Comparison of ENCODE assay signal across 6 cellular contexts in genomic region chr1:36089393-36090121, GRCh38. TPM values are rescaled to one million over a fixed set of nuclear protein-coding genes. Genes with fewer than 3 reads are reported as not detected.
A peak's percentile ranks its signal among the peaks of the same experiment; 100 is the strongest.
DNase-seq lines count a peak whose midpoint lies in the region; TF ChIP-seq lines count a peak whose summit lies in the region.

No MANE protein-coding gene starts in this region.

- peaks cover 29% of the 10 kb centered on the region for H3K36me3 ChIP-seq in skeletal muscle satellite cell (ENCODE audit: insufficient read depth, low read length)

- no peaks in the 10 kb centered on the region for H3K27me3 ChIP-seq in skeletal muscle satellite cell (ENCODE audit: control insufficient read depth, insufficient read depth, low read length)

- TF ChIP-seq CTCF in GM10266 (IDR thresholded peaks at IDR 0.05; ENCODE audit: control insufficient read depth, insufficient read depth, low read depth, missing control alignments) (no peak), epithelial cell of esophagus (IDR thresholded peaks at IDR 0.05; ENCODE audit: insufficient read depth, low read depth, low read length, missing control alignments) (no peak)

- peak overlapping the region; percentile 96 for H3K4me2 ChIP-seq in skeletal muscle satellite cell (ENCODE audit: low read length)

- H3K4me3 ChIP-seq in epithelial cell of esophagus (ENCODE audit: low read length), result peak overlapping the region; percentile 76
- H3K4me3 ChIP-seq in skeletal muscle satellite cell (ENCODE audit: low read length), result peak overlapping the region; percentile 91

- H3K9ac ChIP-seq in skeletal muscle satellite cell (ENCODE audit: low read depth, low read length), result peak overlapping the region; percentile 86

- peak; percentile 39 for DNase-seq in GM10266 (ENCODE audit: extremely low spot score)
- peak; percentile 4 for DNase-seq in NCI-H2227 treated with DMSO at 0.1 percent for 48 hours (lab: John Stamatoyannopoulos, UW)
- peak; percentile 34 for DNase-seq in epithelial cell of esophagus (ENCODE audit: low read depth)
- DNase-seq in NCI-H2081 (lab: John Stamatoyannopoulos, UW), result no peak
- no peak for DNase-seq in HuH-7 (ENCODE audit: low spot score)

- no peaks in the 10 kb centered on the region for H3K9me3 ChIP-seq in skeletal muscle satellite cell (replicated peaks; ENCODE audit: low read length)

- H3K4me1 ChIP-seq in skeletal muscle satellite cell (ENCODE audit: control insufficient read depth, insufficient read depth, low read length), result peaks cover 17% of the 10 kb centered on the region

RNA-seq across cellular contexts. Expression of gene ADPRS, which starts 0.9 kb away (rescaled TPM):
- total RNA-seq in skeletal muscle satellite cell (2012; rRNA removed), result 22.1 and 23.8 TPM in 2 replicates

RNA-seq across cellular contexts. Expression of gene TEKT2, which starts 5.7 kb away (rescaled TPM):
- total RNA-seq in skeletal muscle satellite cell (2012; rRNA removed), result not detected in 2 replicates

RNA-seq across cellular contexts. Expression of gene COL8A2, which starts 35.5 kb away (rescaled TPM):
- total RNA-seq in skeletal muscle satellite cell (2012; rRNA removed), result 1.0 and 1.3 TPM in 2 replicates

RNA-seq across cellular contexts. Expression of gene TRAPPC3, which starts 59.7 kb away (rescaled TPM):
- 78.2 and 95.8 TPM in 2 replicates for total RNA-seq in skeletal muscle satellite cell (2012; rRNA removed)

Comparison
In these comparisons a context has a peak if more than half of its experiments do, and no peak if none do; other contexts are left out.
1. DNase-seq: peak in GM10266 (single experiment), NCI-H2227 treated with DMSO at 0.1 percent for 48 hours (single experiment) and epithelial cell of esophagus (single experiment); none in NCI-H2081 (0 of 2) and HuH-7 (single experiment).